Comparison of ENCODE assay signal across 11 cellular contexts in the genomic region with DNA sequence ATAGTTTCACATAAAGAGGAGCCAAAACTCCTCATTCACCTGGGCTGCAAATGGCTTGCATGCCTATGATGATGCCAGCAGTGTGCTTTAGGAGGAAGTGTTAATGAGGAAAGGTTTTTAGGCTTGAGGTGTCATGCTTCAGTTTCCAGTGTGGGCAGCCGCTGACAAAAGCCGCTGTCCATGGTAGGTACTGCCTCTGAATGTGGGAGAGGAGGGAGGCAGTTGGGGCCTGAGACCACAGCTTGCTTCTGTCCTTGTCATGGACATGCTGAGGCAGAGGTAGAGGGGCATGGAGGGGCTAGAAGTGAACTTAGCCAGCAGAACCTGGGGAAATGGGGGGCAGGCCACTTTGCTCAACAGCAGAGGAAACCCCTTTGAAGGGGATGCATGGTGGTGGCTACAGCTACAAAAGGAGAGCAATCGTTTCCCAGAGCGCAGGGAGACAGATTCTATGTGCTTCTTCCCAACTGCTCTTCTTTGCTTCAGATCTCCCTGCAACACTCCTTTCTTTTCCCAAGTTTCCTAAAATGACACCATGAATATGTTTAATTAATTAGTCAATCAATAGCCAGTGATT.
DNase-seq lines count a peak whose midpoint lies in the region; ATAC-seq and TF ChIP-seq lines count a peak whose summit lies in the region.
"Had no signal": no experiment of that assay in that cellular context is flagged by ENCODE, and none has a peak within 500 bp of the region (broad histone marks: within the 10 kb centered on the region; RNA-seq: fewer than 3 reads in every experiment).

No MANE protein-coding gene starts in this region.

- no peak overlapping the region for H3K27ac Mint-ChIP-seq in activated CD4-positive, alpha-beta T cell treated with anti-CD3 and anti-CD28 coated beads for 36 hours
- H3K27ac Mint-ChIP-seq in endothelial cell (ENCODE audit: unreplicated experiment): no peak overlapping the region

- CTCF ChIA-PET in activated CD4-positive, alpha-beta T cell treated with anti-CD3 and anti-CD28 coated beads for 36 hours (lab: Charles Lee): no interaction called here

- intact Hi-C loops in activated CD4-positive, alpha-beta T cell treated with anti-CD3 and anti-CD28 coated beads for 36 hours (cut with DNase I, micrococcal nuclease): no loop called here

- POLR2A ChIA-PET in activated CD4-positive, alpha-beta T cell treated with anti-CD3 and anti-CD28 coated beads for 36 hours (lab: Charles Lee): no interaction called here

- no peak for ATAC-seq in activated CD4-positive, alpha-beta T cell treated with anti-CD3 and anti-CD28 coated beads for 36 hours
- ATAC-seq in GM18868 (IDR thresholded peaks at IDR 0.05; ENCODE audit: unreplicated experiment): no peak
- ATAC-seq in GM21786 (IDR thresholded peaks at IDR 0.05; ENCODE audit: unreplicated experiment): no peak
- ATAC-seq: foreskin keratinocyte, lower lobe of right lung had no signal

- H3K9me3 Mint-ChIP-seq in activated CD4-positive, alpha-beta T cell treated with anti-CD3 and anti-CD28 coated beads for 36 hours (ENCODE audit: low read depth): no peaks in the 10 kb centered on the region
- H3K9me3 Mint-ChIP-seq in endothelial cell (ENCODE audit: unreplicated experiment): no peaks in the 10 kb centered on the region

- TF ChIP-seq CTCF in endothelial cell (IDR thresholded peaks at IDR 0.05; ENCODE audit: unreplicated experiment): no peak

- no peaks in the 10 kb centered on the region for H3K36me3 Mint-ChIP-seq in activated CD4-positive, alpha-beta T cell treated with anti-CD3 and anti-CD28 coated beads for 36 hours (ENCODE audit: low read depth)
- peaks cover 5% of the 10 kb centered on the region for H3K36me3 Mint-ChIP-seq in endothelial cell (ENCODE audit: low read depth, unreplicated experiment)

- peaks cover 20% of the 10 kb centered on the region for H3K27me3 Mint-ChIP-seq in activated CD4-positive, alpha-beta T cell treated with anti-CD3 and anti-CD28 coated beads for 36 hours
- peaks cover 4% of the 10 kb centered on the region for H3K27me3 Mint-ChIP-seq in endothelial cell (ENCODE audit: unreplicated experiment)

- peak; percentile 18 for DNase-seq in activated CD4-positive, alpha-beta T cell treated with anti-CD3 and anti-CD28 coated beads for 36 hours
- no peak for DNase-seq in activated CD4-positive, alpha-beta T cell treated with anti-CD3 and anti-CD28 coated beads for 4 hours
- peak; percentile 3 for DNase-seq in NCI-H460 (ENCODE audit: extremely low read depth, low read depth)
- peak; percentile 66 for DNase-seq in endothelial cell (ENCODE audit: low spot score)
- DNase-seq in renal cortical epithelial cell (ENCODE audit: low read depth): peak; percentile 32
- no peak for DNase-seq in NCI-H128 (lab: John Stamatoyannopoulos, UW; ENCODE audit: unreplicated experiment)
- DNase-seq: colonic mucosa, foreskin keratinocyte, lower lobe of right lung had no signal

- H3K4me3 Mint-ChIP-seq in activated CD4-positive, alpha-beta T cell treated with anti-CD3 and anti-CD28 coated beads for 36 hours: no peak overlapping the region
- no peak overlapping the region for H3K4me3 Mint-ChIP-seq in endothelial cell (ENCODE audit: unreplicated experiment)

- H3K4me1 Mint-ChIP-seq in activated CD4-positive, alpha-beta T cell treated with anti-CD3 and anti-CD28 coated beads for 36 hours: no peaks in the 10 kb centered on the region
- H3K4me1 Mint-ChIP-seq in endothelial cell (ENCODE audit: unreplicated experiment): peaks cover 3% of the 10 kb centered on the region

Comparison
In these comparisons a context has a peak if more than half of its experiments do, and no peak if none do; other contexts are left out.
1. DNase-seq: peak in activated CD4-positive, alpha-beta T cell treated with anti-CD3 and anti-CD28 coated beads for 36 hours (single experiment), NCI-H460 (single experiment), endothelial cell (single experiment) and renal cortical epithelial cell (single experiment); none in activated CD4-positive, alpha-beta T cell treated with anti-CD3 and anti-CD28 coated beads for 4 hours (0 of 2) and NCI-H128 (single experiment).